In genomic region chr4:165198329-165198728, GRCh38 we compare ENCODE assay signal across 16 cellular contexts.
"Had no signal": no experiment of that assay in that cellular context is flagged by ENCODE, and none has a peak within 500 bp of the region (broad histone marks: within the 10 kb centered on the region; RNA-seq: fewer than 3 reads in every experiment).

No MANE protein-coding gene starts in this region.

- ATAC-seq: left cardiac atrium, lower lobe of right lung, mucosa of descending colon, natural killer cell, right cardiac atrium, WTC11 had no signal

- H3K9me3 ChIP-seq: ascending aorta, colonic mucosa, lower lobe of right lung, mucosa of descending colon, transverse colon had no signal

- H3K4me2 ChIP-seq: smooth muscle cell had no signal

- H3K4me1 Mint-ChIP-seq: natural killer cell, WTC11 had no signal

- H3K9me3 Mint-ChIP-seq: natural killer cell, WTC11 had no signal

- H3K27ac ChIP-seq: ascending aorta, colonic mucosa, lower lobe of right lung, transverse colon had no signal

- H3K4me3 ChIP-seq: ascending aorta, colonic mucosa, lower lobe of right lung, mucosa of descending colon, smooth muscle cell, transverse colon had no signal

- H3K36me3 ChIP-seq: ascending aorta, colonic mucosa, lower lobe of right lung, transverse colon had no signal

- H3K36me3 Mint-ChIP-seq: natural killer cell, WTC11 had no signal

- H3K27ac Mint-ChIP-seq: activated CD4-positive, alpha-beta T cell treated with anti-CD3 and anti-CD28 coated beads, Interleukin-2, amount 10 ng/mL, durations not matched to agents 7 days and 5 days; natural killer cell; progenitor cell of endocrine pancreas; WTC11 had no signal

- H3K27me3 Mint-ChIP-seq: progenitor cell of endocrine pancreas had no signal

- H3K4me1 ChIP-seq: ascending aorta, colonic mucosa, lower lobe of right lung, transverse colon had no signal

- H3K4me3 Mint-ChIP-seq: activated CD4-positive, alpha-beta T cell treated with anti-CD3 and anti-CD28 coated beads, Interleukin-2, amount 10 ng/mL, durations not matched to agents 7 days and 5 days; natural killer cell; WTC11 had no signal

- H3K27me3 ChIP-seq: ascending aorta, colonic mucosa, transverse colon had no signal

- DNase-seq: activated CD4-positive, alpha-beta T cell treated with anti-CD3 and anti-CD28 coated beads, Interleukin-2, amount 10 ng/mL, durations not matched to agents 7 days and 5 days; activated gamma-delta T cell; activated T-cell treated with anti-CD3 and anti-CD28 coated beads, Interleukin-2, amount 50 U/mL, for 1 hour; colonic mucosa; hippocampal formation; left cardiac atrium; lower lobe of right lung; mucosa of descending colon; natural killer cell; right cardiac atrium; substantia nigra; transverse colon had no signal
